22 cellular contexts compared by ENCODE assay signal in the genomic region with DNA sequence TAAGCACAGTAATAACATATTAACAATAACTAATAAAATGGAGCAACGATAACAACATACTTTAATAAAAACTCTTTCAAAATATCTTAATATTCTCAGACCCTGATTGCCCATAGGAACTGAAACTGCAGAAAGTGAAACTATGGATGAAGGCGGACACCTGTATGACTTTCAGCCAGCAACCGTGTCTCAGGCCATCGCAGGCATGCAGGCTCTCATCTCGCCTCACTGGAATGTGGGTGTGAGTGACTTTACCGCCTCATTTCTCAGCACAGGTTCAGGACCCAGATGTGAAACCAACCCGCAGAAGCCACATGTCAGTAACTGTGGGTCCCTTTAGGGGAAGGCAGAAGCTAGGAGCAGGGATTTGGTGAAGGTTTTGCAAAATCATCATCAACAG.
DNase-seq lines count a peak whose midpoint lies in the region; ATAC-seq and TF ChIP-seq lines count a peak whose summit lies in the region.
"Had no signal": no experiment of that assay in that cellular context is flagged by ENCODE, and none has a peak within 500 bp of the region (broad histone marks: within the 10 kb centered on the region; RNA-seq: fewer than 3 reads in every experiment).

No MANE protein-coding gene starts in this region.

- no peak overlapping the region for H3K18ac ChIP-seq in mesendoderm (ENCODE audit: low read length)

- H3K79me2 ChIP-seq in PC-9 (ENCODE audit: low read depth), result no peaks in the 10 kb centered on the region
- H3K79me2 ChIP-seq in mesendoderm (ENCODE audit: control insufficient read depth, insufficient read depth, low read length), result no peaks in the 10 kb centered on the region

- H3K4ac ChIP-seq in mesendoderm (ENCODE audit: low read depth, low read length), result no peak overlapping the region

- ATAC-seq in GM19351 (IDR thresholded peaks at IDR 0.05; ENCODE audit: unreplicated experiment), result peak; percentile 52
- peak; percentile 93 for ATAC-seq in HG02885 (IDR thresholded peaks at IDR 0.05; ENCODE audit: poor library complexity, unreplicated experiment)
- no peak for ATAC-seq in GM21423 (IDR thresholded peaks at IDR 0.05; ENCODE audit: unreplicated experiment)
- ATAC-seq: activated CD8-positive, alpha-beta T cell treated with anti-CD3 and anti-CD28 coated beads, Interleukin-2, amount 10 ng/mL, durations not matched to agents 7 days and 5 days; activated T-cell treated with anti-CD3 and anti-CD28 coated beads, Interleukin-2, amount 50 U/mL, for 72 hours; gastrocnemius medialis; left lobe of liver; natural killer cell treated with Interleukin-12 subunit alpha and Interleukin-12 subunit beta and Interleukin-15 and Interleukin-18, amount 100 ng/mL, for 72 hours; stimulated activated naive CD8-positive, alpha-beta T cell treated with anti-CD3 and anti-CD28 coated beads, Interleukin-15, Interleukin-2, amounts not matched to agents 100 U/mL and 50 U/mL, for 24 hours had no signal

- H4K8ac ChIP-seq in mesendoderm (ENCODE audit: low read depth, low read length), result no peak overlapping the region

- H3K9me3 ChIP-seq in PC-9 (ENCODE audit: insufficient read depth, low read depth), result no peaks in the 10 kb centered on the region; the same call in 1 of the 2 replicates
- H3K9me3 ChIP-seq: ascending aorta, gastrocnemius medialis, ovary, thyroid gland had no signal

- POLR2A ChIA-PET in PC-9 (lab: Charles Lee; ENCODE audit: unreplicated experiment), result no interaction called here

- H3K27me3 ChIP-seq in PC-9 (ENCODE audit: insufficient read depth, low read depth) (no peaks in the 10 kb centered on the region), mesendoderm (ENCODE audit: insufficient read depth, low read length, poor library complexity) (no peaks in the 10 kb centered on the region)
- H3K27me3 ChIP-seq: ascending aorta, gastrocnemius medialis, ovary, thyroid gland had no signal

- H3K4me1 ChIP-seq in PC-9 (replicated peaks; ENCODE audit: insufficient read depth) (no peaks in the 10 kb centered on the region), mesendoderm (ENCODE audit: control insufficient read depth, low read depth, low read length) (no peaks in the 10 kb centered on the region)
- H3K4me1 ChIP-seq: ascending aorta, gastrocnemius medialis, thyroid gland had no signal

- CTCF ChIA-PET in PC-9 (lab: Charles Lee), result no interaction called here

- H3K4me2 ChIP-seq in PC-9 (no peak overlapping the region), mesendoderm (ENCODE audit: low read length) (no peak overlapping the region)

- 100% methylated on average over 1 of the region's 7 CpGs for WGBS in mesendoderm (ENCODE audit: extremely low coverage, insufficient coverage, low lambda C conversion rate)

- H3F3A ChIP-seq in PC-9 (ENCODE audit: insufficient read depth, low read depth), result no peaks in the 10 kb centered on the region

- no peak overlapping the region for H4K5ac ChIP-seq in mesendoderm (ENCODE audit: low read length)

- H3K36me3 ChIP-seq in PC-9 (ENCODE audit: low read depth) (no peaks in the 10 kb centered on the region), mesendoderm (ENCODE audit: control insufficient read depth, insufficient read depth, low read length) (no peaks in the 10 kb centered on the region)
- H3K36me3 ChIP-seq: ascending aorta, gastrocnemius medialis, ovary, thyroid gland had no signal

- no peak overlapping the region for H2AK5ac ChIP-seq in mesendoderm (ENCODE audit: low read length)

- intact Hi-C loops in PC-9 (cut with micrococcal nuclease; ENCODE audit: unreplicated experiment), result no loop called here

- H4K20me1 ChIP-seq in PC-9 (ENCODE audit: insufficient read depth), result no peaks in the 10 kb centered on the region

- H3K27ac ChIP-seq in PC-9 (no peak overlapping the region), mesendoderm (ENCODE audit: low read depth, low read length) (no peak overlapping the region)
- H3K27ac ChIP-seq: ascending aorta, gastrocnemius medialis, ovary, thyroid gland had no signal

- 0 out of 2 replicates have a peak overlapping the region, but pooled peaks have one; percentile 37 for H2AFZ ChIP-seq in PC-9

- no peak overlapping the region for H3K56ac ChIP-seq in mesendoderm (ENCODE audit: low read length)

- H3K9ac ChIP-seq in mesendoderm (ENCODE audit: low read length), result no peak overlapping the region

- DNase-seq in PC-9 (no peak), mesendoderm (peak; percentile 54), SIG-M5 (lab: John Stamatoyannopoulos, UW) (no peak), NCI-H1694 (lab: John Stamatoyannopoulos, UW) (no peak)
- DNase-seq in effector CD8-positive, alpha-beta T cell (lab: John Stamatoyannopoulos, UW), result no peak
- DNase-seq: activated CD4-positive, CD25-positive, alpha-beta regulatory T cell treated with anti-CD3 and anti-CD28 coated beads, Interleukin-2, amount 50 U/mL, for 72 hours; activated CD8-positive, alpha-beta T cell treated with anti-CD3 and anti-CD28 coated beads, Interleukin-2, amount 10 ng/mL, durations not matched to agents 7 days and 5 days; activated naive CD4-positive, alpha-beta T cell treated with anti-CD3 and anti-CD28 coated beads, Interleukin-2, amount 50 U/mL, for 16 hours; activated T-cell treated with anti-CD3 and anti-CD28 coated beads, Interleukin-2, amount 50 U/mL, for 72 hours; gastrocnemius medialis; NCI-H1105; NCI-H2107; NCI-H510A treated with DMSO at 0.1 percent for 48 hours; ovary; stimulated activated naive CD8-positive, alpha-beta T cell treated with anti-CD3 and anti-CD28 coated beads, Interleukin-15, Interleukin-2, amounts not matched to agents 100 U/mL and 50 U/mL, for 24 hours; thyroid gland had no signal

- no peak overlapping the region for H2BK5ac ChIP-seq in mesendoderm (ENCODE audit: low read length)

- no peak overlapping the region for H2BK15ac ChIP-seq in mesendoderm (replicated peaks; ENCODE audit: low read depth)

- no peaks in the 10 kb centered on the region for H3K79me1 ChIP-seq in mesendoderm (ENCODE audit: low read length)

- H3K4me3 ChIP-seq in PC-9 (no peak overlapping the region), mesendoderm (ENCODE audit: low read length) (no peak overlapping the region)
- H3K4me3 ChIP-seq: ascending aorta, gastrocnemius medialis, ovary, thyroid gland had no signal

- BruUV-seq in PC-9 (replicated peaks; lab: Mats Ljungman, UMichigan), result no TSS peak

- H3K9me2 ChIP-seq in PC-9 (ENCODE audit: insufficient read depth), result no peaks in the 10 kb centered on the region

- H2BK120ac ChIP-seq in mesendoderm (ENCODE audit: low read depth, low read length), result no peak overlapping the region

- H3K23ac ChIP-seq in mesendoderm (ENCODE audit: low read length), result no peak overlapping the region

- TF ChIP-seq CTCF in PC-9 (conservative IDR thresholded peaks at IDR 0.05), result no peak
